In genomic region chr6:169854083-169854725, GRCh38 we compare ENCODE assay signal across 17 cellular contexts.
DNase-seq lines count a peak whose midpoint lies in the region; ATAC-seq and TF ChIP-seq lines count a peak whose summit lies in the region.
"Had no signal": no experiment of that assay in that cellular context is flagged by ENCODE, and none has a peak within 500 bp of the region (broad histone marks: within the 10 kb centered on the region; RNA-seq: fewer than 3 reads in every experiment).

No MANE protein-coding gene starts in this region.

- ATAC-seq in HG03439 (IDR thresholded peaks at IDR 0.05; ENCODE audit: unreplicated experiment): no peak

- no peaks in the 10 kb centered on the region for H3K36me3 ChIP-seq in vagina

- no peaks in the 10 kb centered on the region for H3K27me3 ChIP-seq in vagina

- H3K4me1 ChIP-seq in vagina: no peaks in the 10 kb centered on the region

- TF ChIP-seq CTCF in coronary artery (IDR thresholded peaks at IDR 0.05) (no peak), vagina (IDR thresholded peaks at IDR 0.05) (no peak)

- peak; percentile 40 for DNase-seq in activated CD8-positive, alpha-beta memory T cell treated with anti-CD3 and anti-CD28 coated beads for 24 hours
- no peak for DNase-seq in activated CD8-positive, alpha-beta memory T cell treated with anti-CD3 and anti-CD28 coated beads, Interleukin-2, amount 50 U/mL, for 4 hours
- DNase-seq in coronary artery (ENCODE audit: low spot score): peak; percentile 43
- peak; percentile 62 for DNase-seq in posterior vena cava (ENCODE audit: low spot score)
- DNase-seq in vagina (ENCODE audit: extremely low spot score in 2 of 2): peak; percentile 81 to 87
- DNase-seq in stimulated activated CD4-positive, alpha-beta T cell treated with anti-CD3 and anti-CD28 coated beads, Interleukin-12 subunit alpha, Interleukin-12 subunit beta, amount 100 ng/mL, for 4 hours: no peak
- DNase-seq in COLO668 (lab: John Stamatoyannopoulos, UW; ENCODE audit: unreplicated experiment): no peak
- DNase-seq: C1 segment of cervical spinal cord; DMS 273 treated with DMSO at 0.1 percent for 48 hours; GF-D8; GOT3; NCI-H1417 treated with DMSO at 0.1 percent for 48 hours; NCI-H1930; NCI-H446; NK-92 treated with Interleukin-12 subunit alpha and Interleukin-12 subunit beta, amount 100 ng/mL, for 24 hours; SIG-M5 had no signal

- H3K9me3 ChIP-seq in vagina: no peaks in the 10 kb centered on the region

- intact Hi-C loops in posterior vena cava (cut with DNase I) (no loop called here), vagina (cut with DNase I) (no loop called here)

- no peak overlapping the region for H3K4me3 ChIP-seq in coronary artery
- H3K4me3 ChIP-seq in vagina: no peak overlapping the region

- no peak for TF ChIP-seq POLR2A in vagina (IDR thresholded peaks at IDR 0.05)

- H3K27ac ChIP-seq in coronary artery (no peak overlapping the region), vagina (no peak overlapping the region)

Comparison
In these comparisons a context has a peak if more than half of its experiments do, and no peak if none do; other contexts are left out.
1. DNase-seq: peak in activated CD8-positive, alpha-beta memory T cell treated with anti-CD3 and anti-CD28 coated beads for 24 hours (single experiment), coronary artery (single experiment), posterior vena cava (single experiment) and vagina (2 of 2); none in activated CD8-positive, alpha-beta memory T cell treated with anti-CD3 and anti-CD28 coated beads, Interleukin-2, amount 50 U/mL, for 4 hours (single experiment), stimulated activated CD4-positive, alpha-beta T cell treated with anti-CD3 and anti-CD28 coated beads, Interleukin-12 subunit alpha, Interleukin-12 subunit beta, amount 100 ng/mL, for 4 hours (single experiment) and COLO668 (single experiment).